Comparison of ENCODE assay signal across 1 cellular context in genomic region chr2:20593072-20594034, GRCh38.
TF ChIP-seq lines count a peak whose summit lies in the region.

No MANE protein-coding gene starts in this region.

TF ChIP-seq in HepG2, 621 proteins besides CTCF, POLR2A, EP300 and RAD21 (continued from another document and continues in another):
- TF ChIP-seq MATR3 (CRISPR knock-in tag; IDR thresholded peaks at IDR 0.05) (no peak), ZSCAN5A (CRISPR knock-in tag; IDR thresholded peaks at IDR 0.05; ENCODE audit: borderline replicate concordance) (peak; percentile 99), SP1 (IDR thresholded peaks at IDR 0.05) (no peak), SP1 (CRISPR knock-in tag; IDR thresholded peaks at IDR 0.05) (peak; percentile 68; the same call in 1 of the 2 replicates), ZBTB44 (CRISPR knock-in tag; IDR thresholded peaks at IDR 0.05) (0 out of 2 replicates have a peak, but pooled peaks have one; percentile 38), AGO1 (IDR thresholded peaks at IDR 0.05; ENCODE audit: low read depth, low read length, poor library complexity, severe bottlenecking) (no peak), KLF11 (CRISPR knock-in tag; IDR thresholded peaks at IDR 0.05) (peak; percentile 89), ZNF414 (CRISPR knock-in tag; IDR thresholded peaks at IDR 0.05) (peak; percentile 95), YEATS2 (CRISPR knock-in tag; IDR thresholded peaks at IDR 0.05; ENCODE audit: borderline replicate concordance) (peak; percentile 67), MAF1 (CRISPR knock-in tag; IDR thresholded peaks at IDR 0.05; ENCODE audit: borderline replicate concordance) (peak; percentile 79; the same call in 1 of the 2 replicates), BRCA1 (CRISPR knock-in tag; IDR thresholded peaks at IDR 0.05) (peak; percentile 81; the same call in 1 of the 2 replicates), CREB1 (IDR thresholded peaks at IDR 0.05) (peak; percentile 78), CREB1 (CRISPR knock-in tag; IDR thresholded peaks at IDR 0.05) (no peak), ZBTB43 (CRISPR knock-in tag; conservative IDR thresholded peaks at IDR 0.05) (peak; percentile 96), E2F5 (CRISPR knock-in tag; conservative IDR thresholded peaks at IDR 0.05) (no peak; the same call in 1 of the 2 replicates), ZEB1 (IDR thresholded peaks at IDR 0.05; ENCODE audit: insufficient replicate concordance, low read depth) (no peak), ZSCAN22 (CRISPR knock-in tag; IDR thresholded peaks at IDR 0.05) (peak; percentile 79; the same call in 1 of the 2 replicates), ZMYM3 (CRISPR knock-in tag; IDR thresholded peaks at IDR 0.05) (peak; percentile 90), ZFP91 (CRISPR knock-in tag; IDR thresholded peaks at IDR 0.05; ENCODE audit: borderline replicate concordance) (peak; percentile 98; the same call in 1 of the 2 replicates), ZNF337 (CRISPR knock-in tag; IDR thresholded peaks at IDR 0.05; ENCODE audit: borderline replicate concordance, low read depth) (peak; percentile 99), GFI1 (CRISPR knock-in tag; IDR thresholded peaks at IDR 0.05; ENCODE audit: borderline replicate concordance) (peak; percentile 97), HMG20B (CRISPR knock-in tag; conservative IDR thresholded peaks at IDR 0.05) (peak; percentile 90), ZNF430 (CRISPR knock-in tag; IDR thresholded peaks at IDR 0.05) (peak; percentile 99; the same call in 1 of the 2 replicates), ZNF234 (CRISPR knock-in tag; conservative IDR thresholded peaks at IDR 0.05) (no peak), RNF2 (conservative IDR thresholded peaks at IDR 0.05; ENCODE audit: low read depth) (peak; percentile 81), KIAA2018 (CRISPR knock-in tag; IDR thresholded peaks at IDR 0.05; ENCODE audit: borderline replicate concordance) (0 out of 2 replicates have a peak, but pooled peaks have one; percentile 85), RFXANK (CRISPR knock-in tag; IDR thresholded peaks at IDR 0.05) (peak; percentile 80; the same call in 1 of the 2 replicates), POLR2AphosphoS2 (IDR thresholded peaks at IDR 0.05; ENCODE audit: low read depth, low read length) (no peak), TOE1 (CRISPR knock-in tag; IDR thresholded peaks at IDR 0.05) (peak; percentile 98), BATF2 (CRISPR knock-in tag; IDR thresholded peaks at IDR 0.05) (peak; percentile 77; the same call in 1 of the 2 replicates), MIER2 (CRISPR knock-in tag; IDR thresholded peaks at IDR 0.05) (peak; percentile 84), ZNF784 (CRISPR knock-in tag; IDR thresholded peaks at IDR 0.05; ENCODE audit: borderline replicate concordance) (peak; percentile 85), NFIC (IDR thresholded peaks at IDR 0.05; ENCODE audit: low read length) (no peak), ZNF549 (CRISPR knock-in tag; IDR thresholded peaks at IDR 0.05) (no peak), ZNF546 (CRISPR knock-in tag; conservative IDR thresholded peaks at IDR 0.05) (no peak), RCOR2 (CRISPR knock-in tag; IDR thresholded peaks at IDR 0.05) (peak; percentile 93), SMYD3 (CRISPR knock-in tag; IDR thresholded peaks at IDR 0.05) (peak; percentile 100), MYNN (CRISPR knock-in tag; IDR thresholded peaks at IDR 0.05; ENCODE audit: low read depth) (no peak), CBX5 (CRISPR knock-in tag; IDR thresholded peaks at IDR 0.05; ENCODE audit: borderline replicate concordance) (peak; percentile 95; the same call in 1 of the 2 replicates), SIN3B (IDR thresholded peaks at IDR 0.05; ENCODE audit: low read length) (0 out of 2 replicates have a peak, but pooled peaks have one; percentile 28), ZXDC (CRISPR knock-in tag; IDR thresholded peaks at IDR 0.05) (peak; percentile 92), PHF21A (CRISPR knock-in tag; IDR thresholded peaks at IDR 0.05) (peak; percentile 100), SALL1 (CRISPR knock-in tag; IDR thresholded peaks at IDR 0.05) (peak; percentile 100), TMF1 (CRISPR knock-in tag; IDR thresholded peaks at IDR 0.05; ENCODE audit: low read depth) (peak; percentile 99)
